In the genomic region with DNA sequence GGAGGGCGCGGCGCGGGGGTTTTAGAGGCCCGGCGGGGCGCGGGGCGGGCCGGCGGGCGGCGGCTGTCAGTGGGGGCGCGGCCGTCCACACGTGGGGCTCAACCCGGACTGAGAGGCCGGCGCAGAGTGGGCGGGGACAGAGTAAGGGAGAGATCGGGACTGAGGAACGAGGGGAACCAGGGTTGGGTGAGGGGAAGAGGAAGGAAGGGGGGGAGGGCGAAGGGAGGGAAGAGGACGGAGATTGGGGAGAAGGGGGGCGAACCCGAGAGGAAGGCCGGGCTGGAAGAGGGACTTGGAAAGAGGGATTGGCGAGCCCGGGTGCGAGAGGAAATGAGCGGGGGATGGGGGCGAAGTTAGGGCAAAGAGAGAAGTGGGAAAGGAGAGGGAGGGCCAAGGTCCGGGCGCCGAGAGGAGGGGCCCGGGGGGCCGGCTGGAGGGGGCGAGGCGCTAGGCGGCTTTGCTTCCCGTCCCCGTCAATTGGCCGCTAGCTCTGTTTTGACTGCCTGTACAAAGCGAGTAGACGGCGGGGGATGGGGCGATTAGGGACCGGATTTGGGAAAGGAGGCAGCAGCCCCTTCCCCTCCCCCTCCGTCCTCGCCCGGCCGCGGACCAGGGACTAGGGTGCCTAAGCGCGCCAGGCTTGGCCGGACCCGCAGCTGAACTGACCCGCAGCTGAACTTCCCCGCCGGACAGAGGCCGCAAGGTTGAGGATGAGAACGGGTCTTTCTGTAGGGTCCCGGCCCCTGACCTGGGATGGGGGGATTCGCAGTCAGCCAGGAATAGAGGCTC, we compare ENCODE assay signal across 8 cellular contexts. TPM values are rescaled to one million over a fixed set of nuclear protein-coding genes. Genes with fewer than 3 reads are reported as not detected.
DNase-seq lines count a peak whose midpoint lies in the region; ATAC-seq, FAIRE-seq and TF ChIP-seq lines count a peak whose summit lies in the region.

No MANE protein-coding gene starts in this region.

- H3K36me3 ChIP-seq in stomach = no peaks in the 10 kb centered on the region

- no peak for TF ChIP-seq EP300 in stomach (IDR thresholded peaks at IDR 0.05)

- H3K4me3 ChIP-seq in AG04449 (ENCODE audit: low read depth, low read length) (peak overlapping the region; percentile 91), astrocyte of the spinal cord (ENCODE audit: low read depth, low read length) (peak overlapping the region; percentile 73), stomach (peak overlapping the region; percentile 43 to 62 (median 54))

- FAIRE-seq in HTR-8/SVneo (lab: Jason Lieb, UNC) = peak; percentile 81

- no peaks in the 10 kb centered on the region for H3K9me3 Mint-ChIP-seq in stimulated activated effector memory CD8-positive, alpha-beta T cell treated with anti-CD3 and anti-CD28 coated beads, Interleukin-12 subunit alpha, Interleukin-12 subunit beta, amount 100 ng/mL, for 72 hours

- H3K27me3 ChIP-seq in stomach = peaks cover 5 to 52% (median 35%) of the 10 kb centered on the region in 3 donors

- peak; percentile 55 for DNase-seq in AG04449 (ENCODE audit: low read depth, low spot score)
- DNase-seq in HTR-8/SVneo (ENCODE audit: insufficient read length, low spot score) = peak; percentile 79
- peak; percentile 84 for DNase-seq in astrocyte of the spinal cord (ENCODE audit: low read depth, low spot score)
- DNase-seq in islet precursor cell = peak; percentile 96
- no peak for DNase-seq in stomach
- DNase-seq in stimulated activated CD4-positive, alpha-beta T cell treated with anti-CD3 and anti-CD28 coated beads, Interleukin-4, amount 100 ng/mL, for 24 hours = no peak
- no peak for DNase-seq in stimulated activated effector memory CD8-positive, alpha-beta T cell treated with anti-CD3 and anti-CD28 coated beads, Interleukin-12 subunit alpha, Interleukin-12 subunit beta, amount 100 ng/mL, for 72 hours (ENCODE audit: low spot score in 2 of 2)
- DNase-seq in 8988T = no peak

- H3K4me1 Mint-ChIP-seq in stimulated activated effector memory CD8-positive, alpha-beta T cell treated with anti-CD3 and anti-CD28 coated beads, Interleukin-12 subunit alpha, Interleukin-12 subunit beta, amount 100 ng/mL, for 72 hours = no peaks in the 10 kb centered on the region

- intact Hi-C loops in stomach (cut with DNase I; ENCODE audit: low total_unique reads) = no loop called here

- TF ChIP-seq CTCF in AG04449 (IDR thresholded peaks at IDR 0.05; ENCODE audit: insufficient read depth, low read length, missing control alignments) (no peak), astrocyte of the spinal cord (IDR thresholded peaks at IDR 0.05; ENCODE audit: low read depth, low read length) (no peak), stomach (IDR thresholded peaks at IDR 0.05) (no peak)

- no peaks in the 10 kb centered on the region for H3K36me3 Mint-ChIP-seq in stimulated activated effector memory CD8-positive, alpha-beta T cell treated with anti-CD3 and anti-CD28 coated beads, Interleukin-12 subunit alpha, Interleukin-12 subunit beta, amount 100 ng/mL, for 72 hours

- WGBS in stomach, 5 donors = 1 to 3% (median 1%) methylated on average over 44 to 65 of the region's 65 CpGs

- H3K27ac Mint-ChIP-seq in stimulated activated effector memory CD8-positive, alpha-beta T cell treated with anti-CD3 and anti-CD28 coated beads, Interleukin-12 subunit alpha, Interleukin-12 subunit beta, amount 100 ng/mL, for 72 hours = no peak overlapping the region

- H3K9me3 ChIP-seq in stomach = peaks cover 0 to 1% (median 0%) of the 10 kb centered on the region in 4 donors

- in situ Hi-C loops in astrocyte of the spinal cord (cut with HindIII; ENCODE audit: low sequenced_read_pairs) = no loop called here

- no peak for TF ChIP-seq POLR2A in stomach (IDR thresholded peaks at IDR 0.05)

- CTCF ChIA-PET in AG04449 (lab: Yijun Ruan, JAX) = interaction anchor here (1.4 to 5.5 kb wide), 4 partner anchors 12 to 138 kb away, joined by 4 to 76 read pairs (median 13); no protein-coding TSS in a partner anchor

- H3K27ac ChIP-seq in stomach = peak overlapping the region in 3 of 5 donors; percentile 13 to 53 (median 21)

- ATAC-seq in stimulated activated effector memory CD8-positive, alpha-beta T cell treated with anti-CD3 and anti-CD28 coated beads, Interleukin-12 subunit alpha, Interleukin-12 subunit beta, amount 100 ng/mL, for 72 hours = no peak

- POLR2A ChIA-PET in AG04449 (lab: Yijun Ruan, JAX) = interaction anchor here (0.8 to 3.8 kb wide), 6 partner anchors 21 to 321 kb away, joined by 3 to 21 read pairs (median 3); no protein-coding TSS in a partner anchor

- H3K4me1 ChIP-seq in stomach = peaks cover 23 to 32% (median 26%) of the 10 kb centered on the region in 4 donors

- no peak overlapping the region for H3K4me3 Mint-ChIP-seq in stimulated activated effector memory CD8-positive, alpha-beta T cell treated with anti-CD3 and anti-CD28 coated beads, Interleukin-12 subunit alpha, Interleukin-12 subunit beta, amount 100 ng/mL, for 72 hours

RNA-seq across cellular contexts. Expression of gene FBN2, which starts 0.4 kb away (rescaled TPM):
- total RNA-seq in stomach = 10 to 100 TPM in 1 of 5 donors, 1 to 10 TPM in 3, under 1 TPM in 1; under 0.01 to 42.8 (median 4.3) TPM
- polyA plus RNA-seq in stomach = under 1 TPM; 0.13 to 0.31 (median 0.19) TPM

Comparison
In these comparisons a context has a peak if more than half of its experiments do, and no peak if none do; other contexts are left out.
1. DNase-seq: peak in AG04449 (single experiment), HTR-8/SVneo (single experiment), astrocyte of the spinal cord (single experiment) and islet precursor cell (single experiment); none in stomach (single experiment), stimulated activated CD4-positive, alpha-beta T cell treated with anti-CD3 and anti-CD28 coated beads, Interleukin-4, amount 100 ng/mL, for 24 hours (single experiment), stimulated activated effector memory CD8-positive, alpha-beta T cell treated with anti-CD3 and anti-CD28 coated beads, Interleukin-12 subunit alpha, Interleukin-12 subunit beta, amount 100 ng/mL, for 72 hours (0 of 2) and 8988T (single experiment).
2. Peak in every context shown above with its lines, with median percentiles within 50 percentile points of each other: H3K4me3 ChIP-seq.